Comparison of ENCODE assay signal across 9 cellular contexts in the genomic region with DNA sequence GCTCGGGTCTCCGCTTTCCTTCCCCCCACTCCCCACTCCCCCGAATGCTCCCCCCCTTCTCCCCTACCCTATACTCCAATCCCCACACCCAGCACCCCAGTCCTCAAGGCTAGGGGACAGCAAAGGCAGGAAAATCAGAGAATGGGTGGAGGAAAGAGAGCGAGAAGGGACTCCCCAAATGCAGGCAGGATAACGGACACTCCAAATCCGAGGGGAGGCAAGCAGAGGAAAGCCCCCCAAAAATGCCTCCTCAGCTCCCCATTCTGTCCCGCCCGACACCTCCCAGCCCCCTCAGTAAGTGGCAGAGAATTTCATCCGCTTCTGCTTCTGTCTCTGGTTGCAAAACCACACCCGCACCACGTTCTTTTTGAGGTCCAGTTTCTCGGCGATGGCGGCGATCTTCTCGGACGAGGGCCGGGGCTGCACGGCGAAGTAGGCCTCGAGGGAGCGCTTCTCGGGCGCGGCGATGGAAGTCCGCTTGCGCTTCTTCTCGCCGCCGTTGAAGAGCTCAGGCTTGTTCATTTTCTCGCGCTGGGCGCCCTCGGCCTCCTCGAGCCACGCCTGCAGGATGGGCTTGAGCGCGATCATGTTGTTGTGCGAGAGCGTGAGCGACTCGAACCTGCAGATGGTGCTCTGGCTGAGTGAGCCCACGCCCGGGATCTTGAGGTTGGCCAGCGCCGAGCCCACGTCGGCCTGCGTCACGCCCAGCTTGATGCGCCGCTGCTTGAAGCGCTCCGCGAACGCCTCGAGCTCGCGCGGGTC. TPM values are rescaled to one million over a fixed set of nuclear protein-coding genes. Genes with fewer than 3 reads are reported as not detected.
DNase-seq lines count a peak whose midpoint lies in the region; ATAC-seq and TF ChIP-seq lines count a peak whose summit lies in the region.
"Had no signal": no experiment of that assay in that cellular context is flagged by ENCODE, and none has a peak within 500 bp of the region (broad histone marks: within the 10 kb centered on the region; RNA-seq: fewer than 3 reads in every experiment).

No MANE protein-coding gene starts in this region.

- H3K9ac ChIP-seq in NT2/D1 (ENCODE audit: insufficient read length, low read depth): no peak overlapping the region

- 6% methylated on average over 31 of the region's 61 CpGs for WGBS in esophagus muscularis mucosa

- intact Hi-C loops in esophagus muscularis mucosa (cut with DNase I): no loop called here

- H3K4me1 ChIP-seq in NT2/D1 (ENCODE audit: insufficient read depth, insufficient read length): peaks cover 9% of the 10 kb centered on the region
- peaks cover 27 to 40% (median 35%) of the 10 kb centered on the region in 4 donors for H3K4me1 ChIP-seq in esophagus muscularis mucosa

- no peak for TF ChIP-seq EP300 in esophagus muscularis mucosa (IDR thresholded peaks at IDR 0.05)

- no peak overlapping the region for H3K27ac ChIP-seq in esophagus muscularis mucosa (replicated peaks in 1 of 4)
- H3K27ac ChIP-seq: tibial artery had no signal

- H3K9me3 ChIP-seq in NT2/D1 (ENCODE audit: insufficient read depth, low read length) (no peaks in the 10 kb centered on the region), esophagus muscularis mucosa (no peaks in the 10 kb centered on the region)
- H3K9me3 ChIP-seq: tibial artery had no signal

- peaks cover 89% of the 10 kb centered on the region for H3K27me3 Mint-ChIP-seq in osteocyte (ENCODE audit: unreplicated experiment)

- ATAC-seq in HG02678 (IDR thresholded peaks at IDR 0.05; ENCODE audit: unreplicated experiment) (no peak), GM21447 (IDR thresholded peaks at IDR 0.05; ENCODE audit: unreplicated experiment) (no peak)

- TF ChIP-seq POLR2A in esophagus muscularis mucosa (IDR thresholded peaks at IDR 0.05; ENCODE audit: low read depth): no peak

- no peaks in the 10 kb centered on the region for H3K36me3 Mint-ChIP-seq in osteocyte (ENCODE audit: unreplicated experiment)

- H3K36me3 ChIP-seq in NT2/D1 (ENCODE audit: insufficient read depth, insufficient read length, low read length) (no peaks in the 10 kb centered on the region), esophagus muscularis mucosa (no peaks in the 10 kb centered on the region)
- H3K36me3 ChIP-seq: tibial artery had no signal

- H3K4me3 Mint-ChIP-seq in osteocyte (ENCODE audit: unreplicated experiment): peak overlapping the region; percentile 32

- peak overlapping the region; percentile 21 for H3K4me3 ChIP-seq in NT2/D1 (ENCODE audit: insufficient read length, low read depth)
- H3K4me3 ChIP-seq in esophagus muscularis mucosa: peak overlapping the region; percentile 19 to 34 (median 24)

- peaks cover 96% of the 10 kb centered on the region for H3K27me3 ChIP-seq in NT2/D1 (ENCODE audit: insufficient read depth, insufficient read length)
- H3K27me3 ChIP-seq in esophagus muscularis mucosa: peaks cover 10 to 97% (median 90%) of the 10 kb centered on the region in 4 donors

- TF ChIP-seq CTCF in GM20000 (IDR thresholded peaks at IDR 0.05; ENCODE audit: extremely low read depth, missing control alignments) (no peak), esophagus muscularis mucosa (IDR thresholded peaks at IDR 0.05) (no peak), osteocyte (IDR thresholded peaks at IDR 0.05) (no peak)

- DNase-seq in GM20000 (ENCODE audit: low spot score) (peak; percentile 52), NT2/D1 (ENCODE audit: low read depth, low spot score) (no peak), esophagus muscularis mucosa (ENCODE audit: extremely low spot score) (no peak), osteocyte (ENCODE audit: extremely low spot score, unreplicated experiment) (no peak), NCI-H1694 (lab: John Stamatoyannopoulos, UW) (no peak), KG1 (lab: John Stamatoyannopoulos, UW) (no peak)
- DNase-seq: tibial artery had no signal

- H3K4me1 Mint-ChIP-seq in osteocyte (ENCODE audit: unreplicated experiment): peaks cover 22% of the 10 kb centered on the region

- H3K9me3 Mint-ChIP-seq in osteocyte (ENCODE audit: unreplicated experiment): peaks cover 6% of the 10 kb centered on the region

- H3K27ac Mint-ChIP-seq in osteocyte (ENCODE audit: unreplicated experiment): no peak overlapping the region

RNA-seq across cellular contexts. Expression of a gene that starts 2.0 kb away (rescaled TPM):
- not detected for total RNA-seq in esophagus muscularis mucosa
- not detected in 2 replicates for total RNA-seq in osteocyte

RNA-seq across cellular contexts. Expression of a gene that starts 57.6 kb away (rescaled TPM):
- total RNA-seq in esophagus muscularis mucosa: 10 to 100 TPM in 3 of 4 donors, 1 to 10 TPM in 1; 8.3 to 13.3 (median 10.5) TPM
- 9.4 and 10.5 TPM in 2 replicates for total RNA-seq in osteocyte
